In genomic region chr18:72830109-72830508, GRCh38 we compare ENCODE assay signal across 13 cellular contexts. TPM values are rescaled to one million over a fixed set of nuclear protein-coding genes. Genes with fewer than 3 reads are reported as not detected.
DNase-seq lines count a peak whose midpoint lies in the region; ATAC-seq and TF ChIP-seq lines count a peak whose summit lies in the region.
"Had no signal": no experiment of that assay in that cellular context is flagged by ENCODE, and none has a peak within 500 bp of the region (broad histone marks: within the 10 kb centered on the region; RNA-seq: fewer than 3 reads in every experiment).

No MANE protein-coding gene starts in this region.

- in situ Hi-C loops in KBM-7 (cut with MboI; ENCODE audit: low pct_unique_long_range_greater_than_20kb, low sequenced_read_pairs) = no loop called here

- no peak overlapping the region for H3K4me3 Mint-ChIP-seq in Calu3 (ENCODE audit: low read depth, unreplicated experiment)
- H3K4me3 Mint-ChIP-seq in T-helper 2 cell treated with Interferon-gamma antibody and Interleukin-4, amounts not matched to agents 5 μg/mL and 100 μg/mL, for 36 hours = no peak overlapping the region
- H3K4me3 Mint-ChIP-seq: mesothelial cell of epicardium had no signal

- CTCF ChIA-PET in Calu3 (lab: Charles Lee) = no interaction called here

- no peak for ATAC-seq in GM21737 (IDR thresholded peaks at IDR 0.05; ENCODE audit: unreplicated experiment)

- H3K4me3 ChIP-seq in adipocyte (ENCODE audit: low read length) = no peak overlapping the region

- TF ChIP-seq CTCF in Calu3 (IDR thresholded peaks at IDR 0.05; ENCODE audit: unreplicated experiment) = no peak

- no peaks in the 10 kb centered on the region for H3K27me3 ChIP-seq in adipocyte (replicated peaks; ENCODE audit: control insufficient read depth, insufficient read depth, low read length)

- H3K9ac ChIP-seq in adipocyte (ENCODE audit: low read length) = no peak overlapping the region

- no peaks in the 10 kb centered on the region for H3K9me3 ChIP-seq in adipocyte (ENCODE audit: control insufficient read depth, low read length)

- intact Hi-C loops in Calu3 (cut with micrococcal nuclease; ENCODE audit: unreplicated experiment) = no loop called here

- H3K27ac Mint-ChIP-seq in Calu3 (ENCODE audit: unreplicated experiment) = no peak overlapping the region
- H3K27ac Mint-ChIP-seq in T-helper 2 cell treated with Interferon-gamma antibody and Interleukin-4, amounts not matched to agents 5 μg/mL and 100 μg/mL, for 36 hours = no peak overlapping the region
- H3K27ac Mint-ChIP-seq: mesothelial cell of epicardium had no signal

- peaks cover 14% of the 10 kb centered on the region for H3K27me3 Mint-ChIP-seq in Calu3 (ENCODE audit: unreplicated experiment)
- H3K27me3 Mint-ChIP-seq in T-helper 2 cell treated with Interferon-gamma antibody and Interleukin-4, amounts not matched to agents 5 μg/mL and 100 μg/mL, for 36 hours (ENCODE audit: low read depth) = no peaks in the 10 kb centered on the region

- no peaks in the 10 kb centered on the region for H3K4me1 ChIP-seq in adipocyte (ENCODE audit: control insufficient read depth, insufficient read depth, low read length)

- H3K36me3 Mint-ChIP-seq in Calu3 (ENCODE audit: insufficient read depth, unreplicated experiment) = no peaks in the 10 kb centered on the region
- no peaks in the 10 kb centered on the region for H3K36me3 Mint-ChIP-seq in T-helper 2 cell treated with Interferon-gamma antibody and Interleukin-4, amounts not matched to agents 5 μg/mL and 100 μg/mL, for 36 hours (ENCODE audit: low read depth)
- H3K36me3 Mint-ChIP-seq: mesothelial cell of epicardium had no signal

- H3K9me3 Mint-ChIP-seq in Calu3 (ENCODE audit: low read depth, unreplicated experiment) = peaks cover 4% of the 10 kb centered on the region
- H3K9me3 Mint-ChIP-seq in T-helper 2 cell treated with Interferon-gamma antibody and Interleukin-4, amounts not matched to agents 5 μg/mL and 100 μg/mL, for 36 hours = peaks cover 4% of the 10 kb centered on the region
- H3K9me3 Mint-ChIP-seq: mesothelial cell of epicardium had no signal

- peak; percentile 46 for DNase-seq in Calu3
- peak; percentile 21 for DNase-seq in KBM-7
- peak; percentile 38 for DNase-seq in adipocyte (ENCODE audit: low read depth)
- DNase-seq in kidney tubule cell (ENCODE audit: low spot score) = peak; percentile 11
- DNase-seq in NCI-H510A treated with DMSO at 0.1 percent for 48 hours (lab: John Stamatoyannopoulos, UW) = no peak
- DNase-seq in T-helper 2 cell treated with Interferon-gamma antibody and Interleukin-4, amounts not matched to agents 5 μg/mL and 100 μg/mL, for 36 hours (ENCODE audit: low spot score) = no peak
- DNase-seq in MV-4-11 (lab: John Stamatoyannopoulos, UW) = no peak
- DNase-seq: DMS53; stimulated activated CD4-positive, alpha-beta T cell treated with anti-CD3 and anti-CD28 coated beads, Interleukin-1b, Interleukin-23, amount 100 ng/mL, for 48 hours; SW 1271 had no signal

- H3K36me3 ChIP-seq in adipocyte (ENCODE audit: control insufficient read depth, insufficient read depth, low read length, severe bottlenecking) = no peaks in the 10 kb centered on the region

- H3K4me1 Mint-ChIP-seq in Calu3 (ENCODE audit: low read depth, unreplicated experiment) = no peaks in the 10 kb centered on the region
- no peaks in the 10 kb centered on the region for H3K4me1 Mint-ChIP-seq in T-helper 2 cell treated with Interferon-gamma antibody and Interleukin-4, amounts not matched to agents 5 μg/mL and 100 μg/mL, for 36 hours (ENCODE audit: low read depth)
- H3K4me1 Mint-ChIP-seq: mesothelial cell of epicardium had no signal

- no TSS peak for BruUV-seq in Calu3 (replicated peaks; lab: Mats Ljungman, UMichigan)

RNA-seq across cellular contexts. Expression of gene NETO1, which starts 37.7 kb away (rescaled TPM):
- total RNA-seq in Calu3 (2022) = not detected in 2 replicates
- total RNA-seq: LHCN-M2, mesothelial cell of epicardium had no signal

Comparison
In these comparisons a context has a peak if more than half of its experiments do, and no peak if none do; other contexts are left out.
1. DNase-seq: peak in Calu3 (single experiment), KBM-7 (single experiment), adipocyte (single experiment) and kidney tubule cell (single experiment); none in NCI-H510A treated with DMSO at 0.1 percent for 48 hours (single experiment), T-helper 2 cell treated with Interferon-gamma antibody and Interleukin-4, amounts not matched to agents 5 μg/mL and 100 μg/mL, for 36 hours (single experiment) and MV-4-11 (single experiment).